Comparison of ENCODE assay signal across 30 cellular contexts in genomic region chr5:102965653-102966052, GRCh38.
"Had no signal": no experiment of that assay in that cellular context is flagged by ENCODE, and none has a peak within 500 bp of the region (broad histone marks: within the 10 kb centered on the region; RNA-seq: fewer than 3 reads in every experiment).

No MANE protein-coding gene starts in this region.

- DNase-seq: activated B cell treated with CpG ODN at 0.5 μM for 24 hours; activated CD4-positive, alpha-beta memory T cell treated with anti-CD3 and anti-CD28 coated beads for 36 hours; activated CD4-positive, alpha-beta T cell treated with anti-CD3 and anti-CD28 coated beads for 4 hours; activated CD4-positive, alpha-beta T cell treated with anti-CD3 and anti-CD28 coated beads, Interleukin-2, amount 10 ng/mL, durations not matched to agents 24 days and 14 days; activated CD4-positive, alpha-beta T cell treated with anti-CD3 and anti-CD28 coated beads, Interleukin-2, amount 50 U/mL, for 1 hour; activated CD4-positive, alpha-beta T cell treated with anti-CD3 and anti-CD28 coated beads, Interleukin-2, amount 50 U/mL, for 4 hours; activated CD4-positive, CD25-positive, alpha-beta regulatory T cell treated with anti-CD3 and anti-CD28 coated beads, Interleukin-2, amount 50 U/mL, for 72 hours; activated CD8-positive, alpha-beta memory T cell treated with anti-CD3 and anti-CD28 coated beads, Interleukin-2, amount 50 U/mL, for 4 hours; activated CD8-positive, alpha-beta T cell treated with anti-CD3 and anti-CD28 coated beads for 36 hours; activated effector memory CD4-positive, alpha-beta T cell treated with anti-CD3 and anti-CD28 coated beads, Interleukin-2, amount 50 U/mL, for 16 hours; activated gamma-delta T cell treated with Interleukin-2 at 50 U/mL for 16 hours; activated naive CD4-positive, alpha-beta T cell; activated naive CD4-positive, alpha-beta T cell treated with anti-CD3 and anti-CD28 coated beads for 36 hours; activated naive CD4-positive, alpha-beta T cell treated with anti-CD3 and anti-CD28 coated beads, Interleukin-2, amount 50 U/mL, for 16 hours; activated naive CD8-positive, alpha-beta T cell treated with anti-CD3 and anti-CD28 coated beads for 36 hours; activated T-cell treated with anti-CD3 and anti-CD28 coated beads for 4 hours; activated T-cell treated with anti-CD3 and anti-CD28 coated beads, Interleukin-2, amount 50 U/mL, for 1 hour; activated T-cell treated with anti-CD3 and anti-CD28 coated beads, Interleukin-2, amount 50 U/mL, for 4 hours; activated T-cell treated with anti-CD3 and anti-CD28 coated beads, Interleukin-2, amount 50 U/mL, for 72 hours; adrenal gland; amniotic stem cell; aorta; body of pancreas; brain microvascular endothelial cell; central memory CD4-positive, alpha-beta T cell; T-helper 1 cell; T-helper 2 cell; T-helper 9 cell had no signal

- H3K27ac ChIP-seq: adrenal gland, body of pancreas, brain microvascular endothelial cell, breast epithelium, VCaP had no signal

- H3K4me1 ChIP-seq: body of pancreas, breast epithelium had no signal

- H3K27me3 ChIP-seq: adrenal gland, body of pancreas, brain microvascular endothelial cell, breast epithelium had no signal

- H3K4me3 ChIP-seq: adrenal gland, body of pancreas, breast epithelium had no signal

- H3K9me3 ChIP-seq: adrenal gland, body of pancreas, breast epithelium had no signal

- H3K36me3 ChIP-seq: adrenal gland, brain microvascular endothelial cell, breast epithelium had no signal
